ENCODE assay signal across 28 cellular contexts in genomic region chr4:151665442-151666127, GRCh38.
"Had no signal": no experiment of that assay in that cellular context is flagged by ENCODE, and none has a peak within 500 bp of the region (broad histone marks: within the 10 kb centered on the region; RNA-seq: fewer than 3 reads in every experiment).

No MANE protein-coding gene starts in this region.

- H3K4me3 Mint-ChIP-seq: activated CD4-positive, alpha-beta memory T cell treated with anti-CD3 and anti-CD28 coated beads for 36 hours; activated CD4-positive, alpha-beta T cell treated with anti-CD3 and anti-CD28 coated beads for 36 hours; activated CD4-positive, alpha-beta T cell treated with anti-CD3 and anti-CD28 coated beads, Interleukin-2, amount 10 ng/mL, durations not matched to agents 24 days and 14 days; activated CD8-positive, alpha-beta memory T cell treated with anti-CD3 and anti-CD28 coated beads, Interleukin-2, amount 10 ng/mL, durations not matched to agents 7 days and 5 days; activated CD8-positive, alpha-beta T cell treated with anti-CD3 and anti-CD28 coated beads, Interleukin-2, amount 10 ng/mL, durations not matched to agents 7 days and 5 days; activated naive CD8-positive, alpha-beta T cell; activated T-cell treated with anti-CD3 and anti-CD28 coated beads, Interleukin-2, amount 50 U/mL, for 72 hours; central memory CD8-positive, alpha-beta T cell; T-helper 17 cell; T-helper 2 cell treated with Interferon-gamma antibody and Interleukin-4, amounts not matched to agents 5 μg/mL and 100 μg/mL, for 36 hours had no signal

- H3K9me3 Mint-ChIP-seq: activated CD4-positive, alpha-beta memory T cell treated with anti-CD3 and anti-CD28 coated beads for 36 hours; activated CD4-positive, alpha-beta T cell treated with anti-CD3 and anti-CD28 coated beads, Interleukin-2, amount 10 ng/mL, durations not matched to agents 24 days and 14 days; activated T-cell treated with anti-CD3 and anti-CD28 coated beads, Interleukin-2, amount 50 U/mL, for 72 hours; central memory CD8-positive, alpha-beta T cell; T-helper 2 cell treated with Interferon-gamma antibody and Interleukin-4, amounts not matched to agents 5 μg/mL and 100 μg/mL, for 36 hours had no signal

- H3K27me3 Mint-ChIP-seq: activated CD4-positive, alpha-beta memory T cell treated with anti-CD3 and anti-CD28 coated beads for 36 hours; activated CD4-positive, alpha-beta T cell treated with anti-CD3 and anti-CD28 coated beads for 36 hours; activated CD4-positive, alpha-beta T cell treated with anti-CD3 and anti-CD28 coated beads, Interleukin-2, amount 10 ng/mL, durations not matched to agents 24 days and 14 days; activated CD8-positive, alpha-beta memory T cell treated with anti-CD3 and anti-CD28 coated beads, Interleukin-2, amount 10 ng/mL, durations not matched to agents 7 days and 5 days; activated naive CD8-positive, alpha-beta T cell; central memory CD8-positive, alpha-beta T cell; T-helper 17 cell had no signal

- H3K27ac ChIP-seq: brain microvascular endothelial cell, coronary artery had no signal

- H3K36me3 ChIP-seq: brain microvascular endothelial cell had no signal

- ATAC-seq: activated CD4-positive, alpha-beta T cell treated with anti-CD3 and anti-CD28 coated beads for 36 hours; activated CD8-positive, alpha-beta memory T cell treated with anti-CD3 and anti-CD28 coated beads, Interleukin-2, amount 10 ng/mL, durations not matched to agents 7 days and 5 days; activated CD8-positive, alpha-beta T cell treated with anti-CD3 and anti-CD28 coated beads, Interleukin-2, amount 10 ng/mL, durations not matched to agents 7 days and 5 days; activated T-cell treated with anti-CD3 and anti-CD28 coated beads, Interleukin-2, amount 50 U/mL, for 72 hours; esophagus mucosa; T-helper 17 cell had no signal

- H3K4me3 ChIP-seq: coronary artery had no signal

- H3K36me3 Mint-ChIP-seq: activated CD4-positive, alpha-beta memory T cell treated with anti-CD3 and anti-CD28 coated beads for 36 hours; activated CD8-positive, alpha-beta memory T cell treated with anti-CD3 and anti-CD28 coated beads, Interleukin-2, amount 10 ng/mL, durations not matched to agents 7 days and 5 days had no signal

- DNase-seq: activated CD4-positive, alpha-beta memory T cell treated with anti-CD3 and anti-CD28 coated beads for 36 hours; activated CD4-positive, alpha-beta T cell treated with anti-CD3 and anti-CD28 coated beads for 36 hours; activated CD4-positive, alpha-beta T cell treated with anti-CD3 and anti-CD28 coated beads, Interleukin-2, amount 10 ng/mL, durations not matched to agents 24 days and 14 days; activated CD4-positive, CD25-positive, alpha-beta regulatory T cell; activated CD4-positive, CD25-positive, alpha-beta regulatory T cell treated with anti-CD3 and anti-CD28 coated beads, Interleukin-2, amount 50 U/mL, for 72 hours; activated CD8-positive, alpha-beta memory T cell treated with anti-CD3 and anti-CD28 coated beads, Interleukin-2, amount 10 ng/mL, durations not matched to agents 7 days and 5 days; activated CD8-positive, alpha-beta memory T cell treated with anti-CD3 and anti-CD28 coated beads, Interleukin-2, amount 50 U/mL, for 4 hours; activated CD8-positive, alpha-beta T cell treated with anti-CD3 and anti-CD28 coated beads, Interleukin-2, amount 10 ng/mL, durations not matched to agents 7 days and 5 days; activated effector memory CD4-positive, alpha-beta T cell treated with Interleukin-2 at 50 U/mL for 16 hours; activated gamma-delta T cell treated with Interleukin-2 at 50 U/mL for 16 hours; activated naive CD4-positive, alpha-beta T cell treated with anti-CD3 and anti-CD28 coated beads, Interleukin-2, amount 50 U/mL, for 16 hours; activated naive CD4-positive, alpha-beta T cell treated with Interleukin-2 at 50 U/mL for 16 hours; activated T-cell treated with anti-CD3 and anti-CD28 coated beads, Interleukin-2, amount 50 U/mL, for 1 hour; activated T-cell treated with anti-CD3 and anti-CD28 coated beads, Interleukin-2, amount 50 U/mL, for 72 hours; amniotic stem cell; brain microvascular endothelial cell; dermis blood vessel endothelial cell; effector CD8-positive, alpha-beta T cell; foreskin fibroblast; glutamatergic neuron; T-helper 1 cell; T-helper 17 cell; T1000 had no signal

- H3K4me1 Mint-ChIP-seq: activated CD4-positive, alpha-beta T cell treated with anti-CD3 and anti-CD28 coated beads for 36 hours; central memory CD8-positive, alpha-beta T cell had no signal

- H3K27me3 ChIP-seq: brain microvascular endothelial cell had no signal

- H3K27ac Mint-ChIP-seq: activated CD4-positive, alpha-beta memory T cell treated with anti-CD3 and anti-CD28 coated beads for 36 hours; activated CD4-positive, alpha-beta T cell treated with anti-CD3 and anti-CD28 coated beads for 36 hours; activated CD4-positive, alpha-beta T cell treated with anti-CD3 and anti-CD28 coated beads, Interleukin-2, amount 10 ng/mL, durations not matched to agents 24 days and 14 days; activated CD8-positive, alpha-beta memory T cell treated with anti-CD3 and anti-CD28 coated beads, Interleukin-2, amount 10 ng/mL, durations not matched to agents 7 days and 5 days; activated CD8-positive, alpha-beta T cell treated with anti-CD3 and anti-CD28 coated beads, Interleukin-2, amount 10 ng/mL, durations not matched to agents 7 days and 5 days; activated naive CD8-positive, alpha-beta T cell; activated T-cell treated with anti-CD3 and anti-CD28 coated beads, Interleukin-2, amount 50 U/mL, for 72 hours; T-helper 17 cell; T-helper 2 cell treated with Interferon-gamma antibody and Interleukin-4, amounts not matched to agents 5 μg/mL and 100 μg/mL, for 36 hours had no signal
